In genomic region chr16:19523559-19524355, GRCh38 we compare ENCODE assay signal across 1 cellular context.
TF ChIP-seq lines count a peak whose summit lies in the region.

Gene CCP110, plus strand, starts transcription at chr16:19523942. Its CDS starts 3,940 bp downstream, at chr16:19527882.

TF ChIP-seq in HepG2, 621 proteins besides CTCF, POLR2A, EP300 and RAD21 (continued from another document and continues in another):
- TF ChIP-seq BCLAF1 (IDR thresholded peaks at IDR 0.05) = no peak
- TF ChIP-seq EZH2 (conservative IDR thresholded peaks at IDR 0.05; ENCODE audit: low read depth, low read length) = no peak
- no peak for TF ChIP-seq ZNF496 (CRISPR knock-in tag; IDR thresholded peaks at IDR 0.05; ENCODE audit: insufficient replicate concordance)
- TF ChIP-seq FOXP1 (IDR thresholded peaks at IDR 0.05) = no peak
- TF ChIP-seq FOXP1 (CRISPR knock-in tag; IDR thresholded peaks at IDR 0.05) = no peak
- TF ChIP-seq ZNF446 (CRISPR knock-in tag; IDR thresholded peaks at IDR 0.05) = no peak; the same call in 1 of the 2 replicates
- TF ChIP-seq HMGXB3 (CRISPR knock-in tag; IDR thresholded peaks at IDR 0.05; ENCODE audit: borderline replicate concordance) = peak; percentile 92
- peak; percentile 90; the same call in 1 of the 2 replicates for TF ChIP-seq ZNF510 (CRISPR knock-in tag; IDR thresholded peaks at IDR 0.05; ENCODE audit: low read depth)
- no peak for TF ChIP-seq ONECUT2 (CRISPR knock-in tag; IDR thresholded peaks at IDR 0.05)
- TF ChIP-seq REST (IDR thresholded peaks at IDR 0.05; ENCODE audit: borderline replicate concordance in 1 of 2, low read depth in 1 of 2, low read length in 2 of 2) = no peak
- no peak for TF ChIP-seq ZNF512B (CRISPR knock-in tag; IDR thresholded peaks at IDR 0.05; ENCODE audit: borderline replicate concordance)
- no peak for TF ChIP-seq CCDC6 (CRISPR knock-in tag; IDR thresholded peaks at IDR 0.05)
- no peak for TF ChIP-seq ZNF773 (CRISPR knock-in tag; IDR thresholded peaks at IDR 0.05; ENCODE audit: borderline replicate concordance)
- no peak for TF ChIP-seq ZNF572 (CRISPR knock-in tag; IDR thresholded peaks at IDR 0.05)
- no peak for TF ChIP-seq SYNCRIP (IDR thresholded peaks at IDR 0.05; ENCODE audit: insufficient read depth, low read depth, low read length)
- no peak for TF ChIP-seq FIP1L1 (IDR thresholded peaks at IDR 0.05; ENCODE audit: borderline replicate concordance, insufficient read depth, low read depth, low read length)
- no peak for TF ChIP-seq HNF4A (CRISPR knock-in tag; IDR thresholded peaks at IDR 0.05)
- TF ChIP-seq ZNF382 (CRISPR knock-in tag; IDR thresholded peaks at IDR 0.05; ENCODE audit: borderline replicate concordance) = no peak
- no peak; the same call in 1 of the 2 replicates for TF ChIP-seq DMAP1 (CRISPR knock-in tag; IDR thresholded peaks at IDR 0.05)
- 0 out of 2 replicates have a peak, but pooled peaks have one; percentile 57 for TF ChIP-seq BORCS8-MEF2B (CRISPR knock-in tag; IDR thresholded peaks at IDR 0.05)
- TF ChIP-seq CREB3 (CRISPR knock-in tag; IDR thresholded peaks at IDR 0.05) = no peak
- TF ChIP-seq KAT7 (CRISPR knock-in tag; IDR thresholded peaks at IDR 0.05; ENCODE audit: borderline replicate concordance) = peak; percentile 56; the same call in 1 of the 2 replicates
- TF ChIP-seq HINFP (CRISPR knock-in tag; IDR thresholded peaks at IDR 0.05; ENCODE audit: low read depth) = peak; percentile 89
- no peak for TF ChIP-seq TCF7L2 (IDR thresholded peaks at IDR 0.05; ENCODE audit: low read depth, low read length)
- peak; percentile 83 for TF ChIP-seq GATAD1 (CRISPR knock-in tag; IDR thresholded peaks at IDR 0.05)
- peak; percentile 27; the same call in 1 of the 2 replicates for TF ChIP-seq RARA (CRISPR knock-in tag; IDR thresholded peaks at IDR 0.05)
- TF ChIP-seq ZNF235 (CRISPR knock-in tag; IDR thresholded peaks at IDR 0.05; ENCODE audit: borderline replicate concordance) = no peak; the same call in 1 of the 2 replicates
- no peak; the same call in 1 of the 2 replicates for TF ChIP-seq RNF2 (conservative IDR thresholded peaks at IDR 0.05; ENCODE audit: low read depth)
- TF ChIP-seq MNT (IDR thresholded peaks at IDR 0.05) = peak; percentile 59
- TF ChIP-seq SUZ12 (IDR thresholded peaks at IDR 0.05; ENCODE audit: low read depth, low read length) = peak; percentile 99
- TF ChIP-seq TRIM22 (IDR thresholded peaks at IDR 0.05) = no peak
- peak; percentile 90 for TF ChIP-seq ZNF782 (CRISPR knock-in tag; IDR thresholded peaks at IDR 0.05; ENCODE audit: borderline replicate concordance)
- TF ChIP-seq ZNF660 (CRISPR knock-in tag; IDR thresholded peaks at IDR 0.05; ENCODE audit: borderline replicate concordance, low read depth) = no peak; the same call in 1 of the 2 replicates
- no peak for TF ChIP-seq ZNF282 (IDR thresholded peaks at IDR 0.05; ENCODE audit: partially characterized antibody)
- peak; percentile 45; the same call in 1 of the 2 replicates for TF ChIP-seq MAZ (IDR thresholded peaks at IDR 0.05; ENCODE audit: borderline replicate concordance, low read depth, low read length)
- TF ChIP-seq MAZ (CRISPR knock-in tag; IDR thresholded peaks at IDR 0.05; ENCODE audit: low read depth) = peak; percentile 75; the same call in 1 of the 2 replicates
- TF ChIP-seq KDM5A (IDR thresholded peaks at IDR 0.05; ENCODE audit: borderline replicate concordance, low read length) = peak; percentile 72
- TF ChIP-seq NBN (conservative IDR thresholded peaks at IDR 0.05) = no peak
